9 cellular contexts compared by ENCODE assay signal in genomic region chr5:140362875-140363630, GRCh38. TPM values are rescaled to one million over a fixed set of nuclear protein-coding genes. Genes with fewer than 3 reads are reported as not detected.
A peak's percentile ranks its signal among the peaks of the same experiment; 100 is the strongest.
DNase-seq lines count a peak whose midpoint lies in the region; ATAC-seq and TF ChIP-seq lines count a peak whose summit lies in the region.
"Had no signal": no experiment of that assay in that cellular context is flagged by ENCODE, and none has a peak within 500 bp of the region (broad histone marks: within the 10 kb centered on the region; RNA-seq: fewer than 3 reads in every experiment).

No MANE protein-coding gene starts in this region.

- CTCF ChIA-PET in CD8-positive, alpha-beta memory T cell (lab: Charles Lee): interaction anchor here (0.6 to 4.2 kb wide), 23 partner anchors 8 to 357 kb away, joined by 3 to 24 read pairs (median 3); partner anchors contain the start of genes CYSTM1 and HBEGF

- TF ChIP-seq POLR2A in ovary (IDR thresholded peaks at IDR 0.05): no peak
- no peak for TF ChIP-seq POLR2A in tibial nerve (IDR thresholded peaks at IDR 0.05)

- TF ChIP-seq EP300 in ovary (IDR thresholded peaks at IDR 0.05) (no peak), tibial nerve (IDR thresholded peaks at IDR 0.05) (no peak)

- peak overlapping the region in 6 of 7 donors; percentile 61 to 83 (median 78) for H3K4me3 Mint-ChIP-seq in CD8-positive, alpha-beta memory T cell
- H3K4me3 Mint-ChIP-seq in glutamatergic neuron (ENCODE audit: unreplicated experiment): peak overlapping the region; percentile 73

- H3K4me1 Mint-ChIP-seq in CD8-positive, alpha-beta memory T cell: peaks cover 6 to 8% (median 6%) of the 10 kb centered on the region in 3 donors
- H3K4me1 Mint-ChIP-seq in glutamatergic neuron (ENCODE audit: low read depth, unreplicated experiment): peaks cover 4% of the 10 kb centered on the region

- H3K27me3 ChIP-seq in CD8-positive, alpha-beta memory T cell (ENCODE audit: insufficient read depth, low read length, poor library complexity, severe bottlenecking): no peaks in the 10 kb centered on the region
- no peaks in the 10 kb centered on the region for H3K27me3 ChIP-seq in SJSA1 (replicated peaks)
- no peaks in the 10 kb centered on the region for H3K27me3 ChIP-seq in ovary
- no peaks in the 10 kb centered on the region for H3K27me3 ChIP-seq in tibial nerve

- no peaks in the 10 kb centered on the region for H3K9me3 Mint-ChIP-seq in CD8-positive, alpha-beta memory T cell
- peaks cover 4% of the 10 kb centered on the region for H3K9me3 Mint-ChIP-seq in glutamatergic neuron (ENCODE audit: unreplicated experiment)

- H3K4me3 ChIP-seq in CD8-positive, alpha-beta memory T cell (ENCODE audit: low read length): peak overlapping the region; percentile 46
- H3K4me3 ChIP-seq in SJSA1 (no peak overlapping the region), ovary (no peak overlapping the region), tibial nerve (peak overlapping the region in 1 of 4 donors; percentile 16)

- POLR2A ChIA-PET in CD8-positive, alpha-beta memory T cell (lab: Charles Lee): interaction anchor here (0.5 to 1.0 kb wide), 2 partner anchors 12 to 1538 kb away, joined by 3 read pairs; no protein-coding TSS in a partner anchor

- no peaks in the 10 kb centered on the region for H3K27me3 Mint-ChIP-seq in CD8-positive, alpha-beta memory T cell
- H3K27me3 Mint-ChIP-seq in glutamatergic neuron (ENCODE audit: unreplicated experiment): peaks cover 7% of the 10 kb centered on the region

- H3K4me1 ChIP-seq in CD8-positive, alpha-beta memory T cell (ENCODE audit: insufficient read depth, low read length): peaks cover 4% of the 10 kb centered on the region
- H3K4me1 ChIP-seq in SJSA1 (replicated peaks) (peaks cover 4% of the 10 kb centered on the region; the same call in 1 of the 2 replicates), ovary (ENCODE audit: insufficient read depth) (no peaks in the 10 kb centered on the region), tibial nerve (peaks cover 0 to 10% (median 0%) of the 10 kb centered on the region in 4 donors)

- intact Hi-C loops in ovary (cut with DNase I): loop anchor here in 2 of 4 donors (10.0 kb wide), 2 partner anchors 352 to 372 kb away; no protein-coding TSS in a partner anchor

- TF ChIP-seq CTCF in glutamatergic neuron (IDR thresholded peaks at IDR 0.05; ENCODE audit: partially characterized antibody, unreplicated experiment) (peak; percentile 95), ovary (IDR thresholded peaks at IDR 0.05) (peak; percentile 64 to 93 (median 78)), tibial nerve (IDR thresholded peaks at IDR 0.05) (peak; percentile 86 to 91 (median 89))

- no peaks in the 10 kb centered on the region for H3K36me3 Mint-ChIP-seq in CD8-positive, alpha-beta memory T cell
- no peaks in the 10 kb centered on the region for H3K36me3 Mint-ChIP-seq in glutamatergic neuron (ENCODE audit: unreplicated experiment)

- no peaks in the 10 kb centered on the region for H3K9me3 ChIP-seq in CD8-positive, alpha-beta memory T cell (ENCODE audit: low read length)
- H3K9me3 ChIP-seq in SJSA1 (replicated peaks) (no peaks in the 10 kb centered on the region), ovary (no peaks in the 10 kb centered on the region), tibial nerve (no peaks in the 10 kb centered on the region)

- no peak overlapping the region for H3K27ac ChIP-seq in CD8-positive, alpha-beta memory T cell (ENCODE audit: low read depth, low read length)
- H3K27ac ChIP-seq in SJSA1 (no peak overlapping the region), ovary (no peak overlapping the region), tibial nerve (no peak overlapping the region)
- H3K27ac ChIP-seq: epithelial cell of prostate had no signal

- WGBS in ovary, 3 donors: 8 to 11% (median 10%) methylated on average over 29 of the region's 29 CpGs
- WGBS in tibial nerve, 2 donors: 11 to 16% methylated on average over 19 to 29 of the region's 29 CpGs

- H3K27ac Mint-ChIP-seq in CD8-positive, alpha-beta memory T cell: peak overlapping the region in 2 of 8 donors; percentile 51 to 61
- H3K27ac Mint-ChIP-seq in glutamatergic neuron (ENCODE audit: unreplicated experiment): no peak overlapping the region

- no peaks in the 10 kb centered on the region for H3K36me3 ChIP-seq in CD8-positive, alpha-beta memory T cell (ENCODE audit: insufficient read depth, low read length)
- H3K36me3 ChIP-seq in SJSA1 (no peaks in the 10 kb centered on the region), ovary (no peaks in the 10 kb centered on the region), tibial nerve (no peaks in the 10 kb centered on the region)

- ATAC-seq in GM19397 (IDR thresholded peaks at IDR 0.05; ENCODE audit: unreplicated experiment): peak; percentile 86
- ATAC-seq in HG03521 (IDR thresholded peaks at IDR 0.05; ENCODE audit: unreplicated experiment): peak; percentile 88

- DNase-seq in CD8-positive, alpha-beta memory T cell: peak; percentile 66 to 83 (median 72)
- peak; percentile 43 to 79 for DNase-seq in SJSA1 (ENCODE audit: low read depth in 1 of 2, low spot score in 2 of 2)
- DNase-seq in activated gamma-delta T cell treated with anti-CD3 and anti-CD28 coated beads, Interleukin-2, amount 50 U/mL, for 16 hours (ENCODE audit: low read depth): peak; percentile 71
- DNase-seq in glutamatergic neuron: peak; percentile 91
- DNase-seq in ovary: peak; percentile 59 to 83 (median 78)
- DNase-seq in tibial nerve (ENCODE audit: low spot score in 2 of 2): peak; percentile 42 to 69

RNA-seq across cellular contexts. Expression of gene SLC4A9, which starts 3.1 kb away (rescaled TPM):
- total RNA-seq in CD8-positive, alpha-beta memory T cell: not detected
- polyA plus RNA-seq in CD8-positive, alpha-beta memory T cell: not detected
- not detected in 2 replicates for total RNA-seq in SJSA1 (2014; rRNA removed; shearing (Covaris generic))
- not detected for total RNA-seq in glutamatergic neuron (ENCODE audit: unreplicated experiment)
- total RNA-seq in ovary: under 1 TPM in 1 of 7 donors, not detected in 6; 0.13 TPM
- not detected for polyA plus RNA-seq in ovary
- not detected for total RNA-seq in tibial nerve

RNA-seq across cellular contexts. Expression of gene HBEGF, which starts 16.6 kb away (rescaled TPM):
- 1 to 10 TPM; 2.1 TPM for total RNA-seq in CD8-positive, alpha-beta memory T cell
- not detected for polyA plus RNA-seq in CD8-positive, alpha-beta memory T cell
- total RNA-seq in SJSA1 (2014; rRNA removed; shearing (Covaris generic)): 44.2 and 46.9 TPM in 2 replicates
- total RNA-seq in glutamatergic neuron (ENCODE audit: unreplicated experiment) (2.5 TPM), ovary (10 to 100 TPM in 1 of 7 donors, 1 to 10 TPM in 6; 1.5 to 14.5 (median 5.6) TPM), tibial nerve (10 to 100 TPM; 27.1 to 30.9 (median 27.8) TPM)
- polyA plus RNA-seq in ovary: 10 to 100 TPM in 1 of 2 donors, 1 to 10 TPM in 1; 3.4 to 10.8 TPM

RNA-seq across cellular contexts. Expression of gene ANKHD1, which starts 38.6 kb away (rescaled TPM):
- 100 to 1,000 TPM; 100 to 107 TPM for total RNA-seq in CD8-positive, alpha-beta memory T cell
- 88.6 TPM for polyA plus RNA-seq in CD8-positive, alpha-beta memory T cell
- 63.7 and 82.0 TPM in 2 replicates for total RNA-seq in SJSA1 (2014; rRNA removed; shearing (Covaris generic))
- total RNA-seq in glutamatergic neuron (ENCODE audit: unreplicated experiment): 105 TPM
- total RNA-seq in ovary: 100 to 1,000 TPM in 5 of 7 donors, 10 to 100 TPM in 2; 72.0 to 141 (median 119) TPM
- polyA plus RNA-seq in ovary: 10 to 100 TPM; 48.3 to 85.5 TPM
- 100 to 1,000 TPM; 119 to 212 (median 162) TPM for total RNA-seq in tibial nerve
